ENCODE assay signal across 8 cellular contexts in the genomic region with DNA sequence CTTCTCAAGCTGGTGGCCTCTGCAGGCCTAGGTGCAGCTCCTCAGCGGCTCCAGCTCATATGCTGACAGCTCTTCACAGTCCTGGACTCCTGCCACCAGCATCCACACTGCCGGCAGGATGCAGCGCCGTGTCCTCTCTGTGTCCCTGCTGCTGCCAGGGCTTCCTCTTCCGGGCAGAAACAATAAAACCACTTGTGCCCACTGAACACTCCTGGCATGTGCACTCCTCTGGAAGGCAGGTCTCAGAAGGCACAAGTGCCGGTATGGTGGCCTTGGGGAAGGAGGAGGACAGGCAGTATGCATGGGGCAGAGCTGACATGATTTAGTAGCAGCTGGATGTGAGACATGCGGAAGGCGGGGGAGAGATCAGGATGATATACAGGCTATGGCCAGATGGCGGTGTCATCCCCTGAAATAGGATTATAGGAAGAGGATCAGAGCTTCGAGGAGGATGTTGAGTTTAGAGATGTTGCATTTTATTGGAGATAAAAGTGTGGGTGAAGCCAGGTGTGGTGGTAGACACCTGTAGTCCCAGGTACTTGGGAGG. TPM values are rescaled to one million over a fixed set of nuclear protein-coding genes. Genes with fewer than 3 reads are reported as not detected.
A peak's percentile ranks its signal among the peaks of the same experiment; 100 is the strongest.
DNase-seq lines count a peak whose midpoint lies in the region; ATAC-seq lines count a peak whose summit lies in the region.

No MANE protein-coding gene starts in this region.

- intact Hi-C loops in posterior vena cava (cut with DNase I): no loop called here

- DNase-seq in NCI-H748 (lab: John Stamatoyannopoulos, UW; ENCODE audit: unreplicated experiment) (peak; percentile 8), NCI-H748 treated with DMSO at 0.1 percent for 48 hours (lab: John Stamatoyannopoulos, UW) (no peak), NCI-H2227 (lab: John Stamatoyannopoulos, UW; ENCODE audit: unreplicated experiment) (peak; percentile 39), cerebellar nuclear complex (lab: John Stamatoyannopoulos, UW) (peak; percentile 22 to 52), pons (ENCODE audit: low spot score) (peak; percentile 89), posterior vena cava (ENCODE audit: low spot score) (no peak)

- ATAC-seq in GM21737 (IDR thresholded peaks at IDR 0.05; ENCODE audit: unreplicated experiment) (no peak), GM18868 (IDR thresholded peaks at IDR 0.05; ENCODE audit: unreplicated experiment) (no peak)

RNA-seq across cellular contexts. Expression of a gene that starts 7.5 kb away (rescaled TPM):
- 10 to 100 TPM; 53.0 to 57.6 TPM for total RNA-seq in posterior vena cava

RNA-seq across cellular contexts. Expression of a gene that starts 11.3 kb away (rescaled TPM):
- 10 to 100 TPM; 31.7 to 41.8 TPM for total RNA-seq in posterior vena cava

RNA-seq across cellular contexts. Expression of a gene that starts 27.3 kb away (rescaled TPM):
- total RNA-seq in posterior vena cava: 10 to 100 TPM; 38.0 to 52.0 TPM

RNA-seq across cellular contexts. Expression of a gene that starts 36.7 kb away (rescaled TPM):
- 1 to 10 TPM; 5.9 to 8.6 TPM for total RNA-seq in posterior vena cava

RNA-seq across cellular contexts. Expression of a gene that starts 39.4 kb away (rescaled TPM):
- 10 to 100 TPM; 63.6 to 75.8 TPM for total RNA-seq in posterior vena cava

Comparison
In these comparisons a context has a peak if more than half of its experiments do, and no peak if none do; other contexts are left out.
1. DNase-seq: peak in NCI-H748 (single experiment), NCI-H2227 (single experiment), cerebellar nuclear complex (2 of 2) and pons (single experiment); none in NCI-H748 treated with DMSO at 0.1 percent for 48 hours (single experiment) and posterior vena cava (single experiment).